Comparison of ENCODE assay signal across 20 cellular contexts in the genomic region with DNA sequence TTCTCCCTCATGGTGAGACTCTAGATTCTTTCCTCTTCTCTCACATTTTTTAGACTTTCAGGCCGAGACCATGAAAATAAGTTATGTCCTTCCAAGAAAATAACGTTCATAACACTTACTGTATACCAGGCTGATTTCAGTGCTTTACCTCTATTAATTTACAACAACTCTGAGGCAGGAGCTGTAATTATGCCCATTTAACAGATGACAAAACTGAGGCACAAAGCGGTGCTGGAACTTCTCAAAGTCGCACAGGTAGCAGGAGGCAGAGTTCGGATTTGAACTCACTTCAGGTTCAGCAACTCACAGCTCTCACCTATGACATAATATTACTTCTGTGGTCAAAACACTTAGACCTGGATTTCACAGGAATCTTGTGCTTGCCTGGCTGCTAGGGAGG. TPM values are rescaled to one million over a fixed set of nuclear protein-coding genes. Genes with fewer than 3 reads are reported as not detected.
"Had no signal": no experiment of that assay in that cellular context is flagged by ENCODE, and none has a peak within 500 bp of the region (broad histone marks: within the 10 kb centered on the region; RNA-seq: fewer than 3 reads in every experiment).

No MANE protein-coding gene starts in this region.

RNA-seq across cellular contexts. Expression of a gene that starts 36.2 kb away (rescaled TPM):
- total RNA-seq: activated naive CD4-positive, alpha-beta T cell treated with anti-CD3 and anti-CD28 coated beads for 36 hours; activated naive CD4-positive, alpha-beta T cell treated with anti-CD3 and anti-CD28 coated beads, Interleukin-2, amount 50 U/mL, for 72 hours; activated naive CD8-positive, alpha-beta T cell treated with anti-CD3 and anti-CD28 coated beads for 36 hours; activated naive CD8-positive, alpha-beta T cell treated with anti-CD3 and anti-CD28 coated beads, Interleukin-2, amount 10 ng/mL, durations not matched to agents 7 days and 5 days; activated T-cell treated with anti-CD3 and anti-CD28 coated beads, Interleukin-2, amount 50 U/mL, for 72 hours; activated T-helper 1 cell treated with anti-CD3 and anti-CD28 coated beads, Interleukin-12 subunit alpha, Interleukin-12 subunit beta, Interleukin-2, Interleukin-4 antibody, amounts not matched to agents 30 ng/mL and 10 ng/mL and 1 ng/mL, durations not matched to agents 14 hours and 24 hours and 36 hours; activated T-helper 17 cell treated with anti-CD3 and anti-CD28 coated beads, Interleukin-2, amount 50 U/mL, for 72 hours; activated T-helper 2 cell treated with anti-CD3 and anti-CD28 coated beads, Interferon-gamma antibody, Interleukin-2, Interleukin-4, amounts not matched to agents 10 μg/mL and 5 μg/mL and 100 μg/mL, durations not matched to agents 14 hours and 24 hours and 36 hours; adrenal gland; aorta; ascending aorta; astrocyte; body of pancreas; breast epithelium; bronchial epithelial cell; cardiac muscle cell; cardiac septum; cerebellum; chondrocyte had no signal
- polyA plus RNA-seq: adipose tissue, adrenal gland, aorta, cardiac muscle cell had no signal
